ENCODE assay signal across 14 cellular contexts in genomic region chr15:29904731-29905417, GRCh38.
"Had no signal": no experiment of that assay in that cellular context is flagged by ENCODE, and none has a peak within 500 bp of the region (broad histone marks: within the 10 kb centered on the region; RNA-seq: fewer than 3 reads in every experiment).

No MANE protein-coding gene starts in this region.

- H3K9me3 ChIP-seq: ascending aorta, gastrocnemius medialis, suprapubic skin, upper lobe of left lung had no signal

- H3K27ac ChIP-seq: ascending aorta, gastrocnemius medialis, suprapubic skin, upper lobe of left lung had no signal

- H3K4me1 ChIP-seq: ascending aorta, gastrocnemius medialis, suprapubic skin had no signal

- H3K4me3 Mint-ChIP-seq: activated CD8-positive, alpha-beta T cell treated with anti-CD3 and anti-CD28 coated beads, Interleukin-2, amount 10 ng/mL, durations not matched to agents 7 days and 5 days; activated T-helper 1 cell treated with anti-CD3 and anti-CD28 coated beads, Interleukin-12 subunit alpha, Interleukin-12 subunit beta, Interleukin-2, Interleukin-4 antibody, amounts not matched to agents 30 ng/mL and 10 ng/mL and 1 ng/mL, durations not matched to agents 14 hours and 24 hours and 36 hours had no signal

- ATAC-seq: activated CD8-positive, alpha-beta T cell treated with anti-CD3 and anti-CD28 coated beads, Interleukin-2, amount 10 ng/mL, durations not matched to agents 7 days and 5 days; gastrocnemius medialis; left ventricle myocardium superior had no signal

- H3K4me3 ChIP-seq: ascending aorta, gastrocnemius medialis, suprapubic skin, upper lobe of left lung had no signal

- H3K27me3 ChIP-seq: ascending aorta, gastrocnemius medialis, suprapubic skin, upper lobe of left lung had no signal

- H3K27ac Mint-ChIP-seq: activated CD8-positive, alpha-beta T cell treated with anti-CD3 and anti-CD28 coated beads, Interleukin-2, amount 10 ng/mL, durations not matched to agents 7 days and 5 days; activated T-helper 1 cell treated with anti-CD3 and anti-CD28 coated beads, Interleukin-12 subunit alpha, Interleukin-12 subunit beta, Interleukin-2, Interleukin-4 antibody, amounts not matched to agents 30 ng/mL and 10 ng/mL and 1 ng/mL, durations not matched to agents 14 hours and 24 hours and 36 hours had no signal

- H3K36me3 ChIP-seq: ascending aorta, gastrocnemius medialis, suprapubic skin, upper lobe of left lung had no signal

- DNase-seq: activated CD4-positive, CD25-positive, alpha-beta regulatory T cell treated with anti-CD3 and anti-CD28 coated beads, Interleukin-2, amount 50 U/mL, for 72 hours; activated CD8-positive, alpha-beta T cell treated with anti-CD3 and anti-CD28 coated beads, Interleukin-2, amount 10 ng/mL, durations not matched to agents 7 days and 5 days; activated naive CD4-positive, alpha-beta T cell; cerebellar nuclear complex; dermis blood vessel endothelial cell; gastrocnemius medialis; left ventricle myocardium superior; stimulated activated CD4-positive, alpha-beta T cell treated with anti-CD3 and anti-CD28 coated beads, Interleukin-2, amount 100 ng/mL, for 48 hours; stimulated activated naive CD4-positive, alpha-beta T cell treated with Interleukin-2 at 50 U/mL for 16 hours; T-helper 2 cell; upper lobe of left lung had no signal
